In the genomic region with DNA sequence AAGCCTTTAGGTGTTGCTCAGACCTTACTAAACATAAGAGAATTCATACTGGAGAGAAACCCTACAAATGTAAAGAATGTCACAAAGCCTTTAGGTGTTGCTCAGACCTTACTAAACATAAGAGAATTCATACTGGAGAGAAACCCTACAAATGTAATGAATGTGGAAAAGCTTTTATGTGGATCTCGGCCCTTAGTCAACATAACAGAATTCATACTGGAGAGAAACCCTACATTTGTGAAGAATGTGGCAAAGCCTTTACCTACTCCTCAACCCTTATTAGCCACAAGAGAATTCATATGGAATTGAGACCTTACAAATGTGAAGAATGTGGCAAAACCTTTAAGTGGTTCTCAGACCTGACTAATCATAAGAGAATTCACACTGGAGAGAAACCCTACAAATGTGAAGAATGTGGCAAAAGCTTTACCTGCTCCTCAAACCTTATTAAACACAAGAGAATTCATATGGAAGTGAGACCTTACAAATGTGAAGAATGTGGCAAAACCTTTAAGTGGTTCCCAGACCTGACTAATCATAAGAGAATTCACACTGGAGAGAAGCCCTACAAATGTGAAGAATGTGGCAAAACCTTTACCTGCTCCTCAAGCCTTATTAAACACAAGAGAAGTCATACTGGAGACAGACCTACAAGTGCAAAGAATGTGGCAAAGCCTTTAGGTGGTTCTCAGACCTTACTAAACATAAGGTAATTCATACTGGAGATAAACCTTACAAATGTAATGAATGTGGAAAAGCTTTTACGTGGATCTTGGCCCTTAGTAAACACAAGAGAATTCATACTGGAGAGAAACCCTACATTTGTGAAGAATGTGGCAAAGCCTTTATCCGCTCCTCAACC, we compare ENCODE assay signal across 6 cellular contexts. TPM values are rescaled to one million over a fixed set of nuclear protein-coding genes. Genes with fewer than 3 reads are reported as not detected.
"Had no signal": no experiment of that assay in that cellular context is flagged by ENCODE, and none has a peak within 500 bp of the region (broad histone marks: within the 10 kb centered on the region; RNA-seq: fewer than 3 reads in every experiment).

No MANE protein-coding gene starts in this region.

RNA-seq across cellular contexts. Expression of a gene that starts 32.8 kb away (rescaled TPM):
- total RNA-seq: activated CD4-positive, alpha-beta T cell treated with anti-CD3 and anti-CD28 coated beads, Interleukin-2, amount 10 ng/mL, durations not matched to agents 24 days and 14 days; activated CD8-positive, alpha-beta T cell treated with anti-CD3 and anti-CD28 coated beads for 36 hours; activated T-helper 1 cell treated with anti-CD3 and anti-CD28 coated beads, Interleukin-12 subunit alpha, Interleukin-12 subunit beta, Interleukin-2, Interleukin-4 antibody, amounts not matched to agents 30 ng/mL and 10 ng/mL and 1 ng/mL, durations not matched to agents 14 hours and 24 hours and 36 hours; ascending aorta; cardiac muscle cell; chondrocyte had no signal
- polyA plus RNA-seq: cardiac muscle cell had no signal
